8 cellular contexts compared by ENCODE assay signal in the genomic region with DNA sequence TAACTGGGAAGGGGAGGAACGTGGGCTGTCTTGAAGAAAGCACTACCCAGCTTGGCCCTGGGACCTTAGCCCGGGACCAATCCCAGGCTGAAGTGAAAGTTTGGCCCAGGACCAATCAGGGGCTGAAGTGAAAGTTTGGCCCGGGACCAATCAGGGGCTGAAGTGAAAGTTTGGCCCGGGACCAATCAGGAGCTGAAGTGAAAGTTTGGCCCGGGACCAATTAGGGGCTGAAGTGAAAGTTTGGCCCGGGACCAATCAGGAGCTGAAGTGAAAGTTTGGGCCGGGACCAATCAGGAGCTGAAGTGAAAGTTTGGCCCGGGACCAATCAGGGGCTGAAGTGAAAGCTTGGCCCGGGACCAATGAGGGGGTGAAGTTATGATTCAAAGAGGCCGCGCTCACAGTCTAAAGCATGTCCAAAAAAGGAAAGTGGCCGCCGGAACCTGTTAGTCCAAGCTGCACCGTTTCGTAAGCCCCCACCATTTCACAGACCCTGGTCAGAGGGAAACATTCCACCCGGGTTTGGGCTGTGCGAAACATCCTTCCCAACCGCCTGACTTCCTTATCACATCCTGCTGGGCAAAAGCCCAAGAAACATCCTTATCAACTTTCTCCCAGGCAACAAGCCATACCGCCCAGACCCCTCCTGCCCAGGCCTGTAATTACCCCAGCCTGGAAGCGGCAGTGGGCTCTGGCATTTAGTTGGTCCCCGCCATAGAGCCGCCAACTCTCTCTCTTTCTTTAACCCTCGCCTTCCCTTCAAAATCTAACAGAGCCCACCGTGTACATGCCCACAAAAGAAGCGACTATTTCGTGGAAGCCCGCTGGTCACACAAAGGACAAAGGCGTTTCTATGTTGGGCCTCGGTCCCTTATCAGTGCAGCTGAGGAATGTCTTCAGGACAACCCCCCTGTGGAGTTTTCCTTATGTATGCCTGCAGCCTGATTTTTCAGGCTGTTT. TPM values are rescaled to one million over a fixed set of nuclear protein-coding genes. Genes with fewer than 3 reads are reported as not detected.
DNase-seq lines count a peak whose midpoint lies in the region; ATAC-seq, FAIRE-seq and TF ChIP-seq lines count a peak whose summit lies in the region.

No MANE protein-coding gene starts in this region.

- intact Hi-C loops in Right ventricle myocardium superior (cut with DNase I): no loop called here

- peak; percentile 3 for DNase-seq in GM04504 (ENCODE audit: low read depth)
- DNase-seq in NCI-H2196 treated with DMSO at 0.1 percent for 48 hours (lab: John Stamatoyannopoulos, UW; ENCODE audit: unreplicated experiment): peak; percentile 68
- DNase-seq in activated naive CD4-positive, alpha-beta T cell treated with anti-CD3 and anti-CD28 coated beads, Interleukin-2, amount 50 U/mL, for 16 hours: peak; percentile 18
- DNase-seq in Right ventricle myocardium superior: peak; percentile 70
- peak; percentile 52 for DNase-seq in omental fat pad (ENCODE audit: low spot score)
- DNase-seq in NCI-H524 treated with DMSO at 0.1 percent for 48 hours (lab: John Stamatoyannopoulos, UW): no peak

- FAIRE-seq in A204.1 (lab: Jason Lieb, UNC): peak; percentile 91

- peak; percentile 30 for ATAC-seq in Right ventricle myocardium superior (ENCODE audit: poor library complexity)
- peak; percentile 69 for ATAC-seq in omental fat pad (ENCODE audit: low FRiP score)
- no peak for ATAC-seq in GM19351 (IDR thresholded peaks at IDR 0.05; ENCODE audit: unreplicated experiment)

- TF ChIP-seq CTCF in omental fat pad (IDR thresholded peaks at IDR 0.05): no peak

RNA-seq across cellular contexts. Expression of gene ZNF850, which starts 1.1 kb away (rescaled TPM):
- total RNA-seq in Right ventricle myocardium superior (3.7 TPM), omental fat pad (1 to 10 TPM; 1.7 to 4.6 (median 3.5) TPM)
